In the genomic region with DNA sequence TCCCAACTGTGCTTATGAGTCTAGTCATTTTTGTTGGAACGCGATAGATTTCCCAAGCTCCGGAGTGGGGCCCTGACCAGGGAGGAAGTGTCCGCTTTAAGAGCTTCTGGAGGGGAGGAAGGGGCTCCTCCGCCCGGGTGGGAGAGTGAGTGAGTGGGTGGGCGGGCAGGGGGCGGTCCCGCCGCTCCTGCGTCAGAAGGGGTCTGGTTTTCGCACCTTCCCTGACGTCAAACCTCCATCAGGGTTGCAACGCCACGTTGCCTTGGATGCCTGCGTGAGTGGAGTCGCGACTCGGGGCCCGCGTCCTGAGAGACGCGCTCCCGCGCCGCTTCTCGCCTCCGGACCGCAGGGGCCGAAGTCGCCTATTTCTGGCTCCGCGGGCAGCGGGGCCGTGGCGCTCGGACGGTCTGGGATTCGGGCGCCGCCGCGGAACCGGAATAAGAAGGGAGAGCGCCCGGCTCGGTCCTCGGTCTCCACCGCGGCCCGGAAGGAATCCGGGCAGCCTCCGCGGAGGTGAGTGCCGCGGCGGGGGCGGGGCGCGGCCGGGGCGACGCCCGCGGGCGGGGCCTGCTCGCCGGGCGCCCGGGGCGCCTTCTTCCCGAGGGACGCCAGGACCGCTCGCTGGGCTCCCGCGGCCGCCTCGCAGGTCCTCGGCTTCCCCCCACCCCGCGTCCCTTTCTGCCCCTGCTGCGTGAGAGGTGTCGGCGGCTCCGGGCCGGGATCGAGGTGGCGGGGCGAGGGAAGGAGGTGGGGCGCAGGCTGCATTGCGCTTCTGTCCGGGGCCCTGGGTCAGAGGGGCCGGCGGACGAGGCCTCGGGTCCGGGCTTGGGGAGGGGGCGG, we compare ENCODE assay signal across 1 cellular context.
TF ChIP-seq lines count a peak whose summit lies in the region.

Gene ZDBF2, plus strand, starts transcription at position 230 of the 840 bp plus-strand sequence. CDS start 7,187 bp downstream, outside the sequence.

TF ChIP-seq in HEK293, 187 proteins besides CTCF, POLR2A, EP300 and RAD21 (continued from another document and continues in another):
- TF ChIP-seq ZNF37A (tag by site-specific recombination; IDR thresholded peaks at IDR 0.05) = no peak
- no peak for TF ChIP-seq TSHZ1 (tag by site-specific recombination; IDR thresholded peaks at IDR 0.05; ENCODE audit: borderline replicate concordance)
- TF ChIP-seq ZNF214 (tag by site-specific recombination; IDR thresholded peaks at IDR 0.05; ENCODE audit: borderline replicate concordance) = no peak
- no peak for TF ChIP-seq ZSCAN16 (tag by site-specific recombination; IDR thresholded peaks at IDR 0.05)
- TF ChIP-seq GLI2 (tag by site-specific recombination; IDR thresholded peaks at IDR 0.05; ENCODE audit: borderline replicate concordance, low read depth) = no peak
- TF ChIP-seq ZBTB6 (tag by site-specific recombination; IDR thresholded peaks at IDR 0.05) = no peak
- no peak for TF ChIP-seq KLF7 (tag by site-specific recombination; IDR thresholded peaks at IDR 0.05; ENCODE audit: borderline replicate concordance)
- no peak for TF ChIP-seq ZNF248 (tag by site-specific recombination; IDR thresholded peaks at IDR 0.05)
- TF ChIP-seq ZNF16 (tag by site-specific recombination; IDR thresholded peaks at IDR 0.05; ENCODE audit: low read depth) = no peak
- TF ChIP-seq ZNF510 (tag by site-specific recombination; IDR thresholded peaks at IDR 0.05; ENCODE audit: insufficient replicate concordance) = no peak
- no peak for TF ChIP-seq ZNF394 (tag by site-specific recombination; IDR thresholded peaks at IDR 0.05; ENCODE audit: borderline replicate concordance)
- no peak for TF ChIP-seq ZNF23 (tag by site-specific recombination; IDR thresholded peaks at IDR 0.05; ENCODE audit: borderline replicate concordance)
- no peak for TF ChIP-seq ZNF549 (tag by site-specific recombination; IDR thresholded peaks at IDR 0.05)
- no peak for TF ChIP-seq EGR2 (tag by site-specific recombination; IDR thresholded peaks at IDR 0.05; ENCODE audit: low read depth)
- TF ChIP-seq ZNF138 (tag by site-specific recombination; IDR thresholded peaks at IDR 0.05; ENCODE audit: borderline replicate concordance) = no peak
- TF ChIP-seq, protein P1, sequence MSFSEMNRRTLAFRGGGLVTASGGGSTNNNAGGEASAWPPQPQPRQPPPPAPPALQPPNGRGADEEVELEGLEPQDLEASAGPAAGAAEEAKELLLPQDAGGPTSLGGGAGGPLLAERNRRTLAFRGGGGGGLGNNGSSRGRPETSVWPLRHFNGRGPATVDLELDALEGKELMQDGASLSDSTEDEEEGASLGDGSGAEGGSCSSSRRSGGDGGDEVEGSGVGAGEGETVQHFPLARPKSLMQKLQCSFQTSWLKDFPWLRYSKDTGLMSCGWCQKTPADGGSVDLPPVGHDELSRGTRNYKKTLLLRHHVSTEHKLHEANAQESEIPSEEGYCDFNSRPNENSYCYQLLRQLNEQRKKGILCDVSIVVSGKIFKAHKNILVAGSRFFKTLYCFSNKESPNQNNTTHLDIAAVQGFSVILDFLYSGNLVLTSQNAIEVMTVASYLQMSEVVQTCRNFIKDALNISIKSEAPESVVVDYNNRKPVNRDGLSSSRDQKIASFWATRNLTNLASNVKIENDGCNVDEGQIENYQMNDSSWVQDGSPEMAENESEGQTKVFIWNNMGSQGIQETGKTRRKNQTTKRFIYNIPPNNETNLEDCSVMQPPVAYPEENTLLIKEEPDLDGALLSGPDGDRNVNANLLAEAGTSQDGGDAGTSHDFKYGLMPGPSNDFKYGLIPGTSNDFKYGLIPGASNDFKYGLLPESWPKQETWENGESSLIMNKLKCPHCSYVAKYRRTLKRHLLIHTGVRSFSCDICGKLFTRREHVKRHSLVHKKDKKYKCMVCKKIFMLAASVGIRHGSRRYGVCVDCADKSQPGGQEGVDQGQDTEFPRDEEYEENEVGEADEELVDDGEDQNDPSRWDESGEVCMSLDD (tag by site-specific recombination; IDR thresholded peaks at IDR 0.05) = no peak
- no peak for TF ChIP-seq REST (tag by site-specific recombination; IDR thresholded peaks at IDR 0.05)
- no peak for TF ChIP-seq ZNF354C (tag by site-specific recombination; IDR thresholded peaks at IDR 0.05; ENCODE audit: borderline replicate concordance, low read depth)
- TF ChIP-seq ZNF585B (tag by site-specific recombination; IDR thresholded peaks at IDR 0.05) = no peak
- TF ChIP-seq, protein P2, sequence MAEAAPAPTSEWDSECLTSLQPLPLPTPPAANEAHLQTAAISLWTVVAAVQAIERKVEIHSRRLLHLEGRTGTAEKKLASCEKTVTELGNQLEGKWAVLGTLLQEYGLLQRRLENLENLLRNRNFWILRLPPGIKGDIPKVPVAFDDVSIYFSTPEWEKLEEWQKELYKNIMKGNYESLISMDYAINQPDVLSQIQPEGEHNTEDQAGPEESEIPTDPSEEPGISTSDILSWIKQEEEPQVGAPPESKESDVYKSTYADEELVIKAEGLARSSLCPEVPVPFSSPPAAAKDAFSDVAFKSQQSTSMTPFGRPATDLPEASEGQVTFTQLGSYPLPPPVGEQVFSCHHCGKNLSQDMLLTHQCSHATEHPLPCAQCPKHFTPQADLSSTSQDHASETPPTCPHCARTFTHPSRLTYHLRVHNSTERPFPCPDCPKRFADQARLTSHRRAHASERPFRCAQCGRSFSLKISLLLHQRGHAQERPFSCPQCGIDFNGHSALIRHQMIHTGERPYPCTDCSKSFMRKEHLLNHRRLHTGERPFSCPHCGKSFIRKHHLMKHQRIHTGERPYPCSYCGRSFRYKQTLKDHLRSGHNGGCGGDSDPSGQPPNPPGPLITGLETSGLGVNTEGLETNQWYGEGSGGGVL (tag by site-specific recombination; IDR thresholded peaks at IDR 0.05) = no peak
- TF ChIP-seq, protein P3, sequence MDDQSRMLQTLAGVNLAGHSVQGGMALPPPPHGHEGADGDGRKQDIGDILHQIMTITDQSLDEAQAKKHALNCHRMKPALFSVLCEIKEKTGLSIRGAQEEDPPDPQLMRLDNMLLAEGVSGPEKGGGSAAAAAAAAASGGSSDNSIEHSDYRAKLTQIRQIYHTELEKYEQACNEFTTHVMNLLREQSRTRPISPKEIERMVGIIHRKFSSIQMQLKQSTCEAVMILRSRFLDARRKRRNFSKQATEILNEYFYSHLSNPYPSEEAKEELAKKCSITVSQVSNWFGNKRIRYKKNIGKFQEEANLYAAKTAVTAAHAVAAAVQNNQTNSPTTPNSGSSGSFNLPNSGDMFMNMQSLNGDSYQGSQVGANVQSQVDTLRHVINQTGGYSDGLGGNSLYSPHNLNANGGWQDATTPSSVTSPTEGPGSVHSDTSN (CRISPR knock-in tag; IDR thresholded peaks at IDR 0.05) = no peak
- TF ChIP-seq, protein P4, sequence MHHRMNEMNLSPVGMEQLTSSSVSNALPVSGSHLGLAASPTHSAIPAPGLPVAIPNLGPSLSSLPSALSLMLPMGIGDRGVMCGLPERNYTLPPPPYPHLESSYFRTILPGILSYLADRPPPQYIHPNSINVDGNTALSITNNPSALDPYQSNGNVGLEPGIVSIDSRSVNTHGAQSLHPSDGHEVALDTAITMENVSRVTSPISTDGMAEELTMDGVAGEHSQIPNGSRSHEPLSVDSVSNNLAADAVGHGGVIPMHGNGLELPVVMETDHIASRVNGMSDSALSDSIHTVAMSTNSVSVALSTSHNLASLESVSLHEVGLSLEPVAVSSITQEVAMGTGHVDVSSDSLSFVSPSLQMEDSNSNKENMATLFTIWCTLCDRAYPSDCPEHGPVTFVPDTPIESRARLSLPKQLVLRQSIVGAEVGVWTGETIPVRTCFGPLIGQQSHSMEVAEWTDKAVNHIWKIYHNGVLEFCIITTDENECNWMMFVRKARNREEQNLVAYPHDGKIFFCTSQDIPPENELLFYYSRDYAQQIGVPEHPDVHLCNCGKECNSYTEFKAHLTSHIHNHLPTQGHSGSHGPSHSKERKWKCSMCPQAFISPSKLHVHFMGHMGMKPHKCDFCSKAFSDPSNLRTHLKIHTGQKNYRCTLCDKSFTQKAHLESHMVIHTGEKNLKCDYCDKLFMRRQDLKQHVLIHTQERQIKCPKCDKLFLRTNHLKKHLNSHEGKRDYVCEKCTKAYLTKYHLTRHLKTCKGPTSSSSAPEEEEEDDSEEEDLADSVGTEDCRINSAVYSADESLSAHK (tag by site-specific recombination; IDR thresholded peaks at IDR 0.05) = no peak
- TF ChIP-seq SETDB1 (IDR thresholded peaks at IDR 0.05; ENCODE audit: insufficient read length, low read length) = no peak
- TF ChIP-seq ZSCAN18 (tag by site-specific recombination; IDR thresholded peaks at IDR 0.05) = no peak
- TF ChIP-seq SCRT2 (tag by site-specific recombination; IDR thresholded peaks at IDR 0.05) = no peak
- TF ChIP-seq ZBTB17 (tag by site-specific recombination; IDR thresholded peaks at IDR 0.05) = peak; percentile 36; the same call in 1 of the 2 replicates
- no peak for TF ChIP-seq ZNF670 (tag by site-specific recombination; IDR thresholded peaks at IDR 0.05; ENCODE audit: low read depth)
- no peak for TF ChIP-seq ZBTB48 (tag by site-specific recombination; IDR thresholded peaks at IDR 0.05)
- TF ChIP-seq BCL11A (tag by site-specific recombination; IDR thresholded peaks at IDR 0.05; ENCODE audit: low read depth) = no peak
- TF ChIP-seq ZNF148 (tag by site-specific recombination; IDR thresholded peaks at IDR 0.05; ENCODE audit: borderline replicate concordance) = no peak
